Comparison of ENCODE assay signal across 16 cellular contexts in the genomic region with DNA sequence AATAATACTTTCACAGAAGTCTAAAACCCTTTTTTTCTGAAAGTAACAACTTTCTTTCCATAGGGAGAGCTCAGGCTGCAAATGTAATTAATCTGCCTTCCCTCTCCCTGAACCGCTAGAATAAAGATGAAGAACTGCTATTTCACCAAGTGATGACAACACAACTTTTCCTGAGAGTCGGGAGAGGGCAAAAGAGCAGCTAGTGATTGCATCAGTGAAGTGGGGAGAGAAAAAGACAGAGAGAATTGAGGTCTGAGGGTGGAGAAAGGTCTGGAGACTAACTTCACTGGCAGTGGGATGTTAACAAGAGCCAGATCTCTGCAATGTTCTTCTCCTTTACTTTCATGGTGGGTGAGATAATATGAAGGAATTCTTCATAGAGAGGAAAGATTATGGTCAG. TPM values are rescaled to one million over a fixed set of nuclear protein-coding genes. Genes with fewer than 3 reads are reported as not detected.
DNase-seq lines count a peak whose midpoint lies in the region; ATAC-seq, FAIRE-seq and TF ChIP-seq lines count a peak whose summit lies in the region.
"Had no signal": no experiment of that assay in that cellular context is flagged by ENCODE, and none has a peak within 500 bp of the region (broad histone marks: within the 10 kb centered on the region; RNA-seq: fewer than 3 reads in every experiment).

No MANE protein-coding gene starts in this region.

- no peak overlapping the region for H4K91ac ChIP-seq in neuronal stem cell (ENCODE audit: low read depth, low read length, poor library complexity)

- no peak overlapping the region for H3K23ac ChIP-seq in neuronal stem cell (ENCODE audit: low read depth, low read length, poor library complexity)

- no peaks in the 10 kb centered on the region; the same call in 2 of the 3 replicates for H3K4me1 Mint-ChIP-seq in GM23338

- H2BK15ac ChIP-seq in neuronal stem cell (ENCODE audit: low read length) = no peak overlapping the region

- no peak overlapping the region for H3K27ac Mint-ChIP-seq in GM23338
- H3K27ac Mint-ChIP-seq: T-helper 17 cell had no signal

- no peak overlapping the region for H2BK12ac ChIP-seq in neuronal stem cell (ENCODE audit: low read length)

- H4K8ac ChIP-seq in neuronal stem cell (ENCODE audit: low read depth, low read length) = no peak overlapping the region

- intact Hi-C loops in kidney (cut with DNase I) = no loop called here

- ATAC-seq in HG03442 (IDR thresholded peaks at IDR 0.05; ENCODE audit: unreplicated experiment) (no peak), GM23338 (no peak)
- ATAC-seq: activated CD4-positive, CD25-positive, alpha-beta regulatory T cell treated with anti-CD3 and anti-CD28 coated beads, Interleukin-2, amount 50 U/mL, for 24 hours; T-helper 17 cell had no signal

- no peak for TF ChIP-seq CTCF in HL-60 (IDR thresholded peaks at IDR 0.05; ENCODE audit: insufficient read depth, low read length)
- TF ChIP-seq CTCF in kidney (IDR thresholded peaks at IDR 0.05; ENCODE audit: borderline replicate concordance, extremely low read depth, insufficient read depth) = no peak
- TF ChIP-seq CTCF in GM23338 (conservative IDR thresholded peaks at IDR 0.05; ENCODE audit: low read depth in 2 of 2) = no peak

- H3K4ac ChIP-seq in neuronal stem cell (ENCODE audit: low read length) = no peak overlapping the region

- no peak overlapping the region for H2BK5ac ChIP-seq in neuronal stem cell (ENCODE audit: low read length)

- no peak overlapping the region for H3K14ac ChIP-seq in neuronal stem cell (ENCODE audit: low read length)

- peak; percentile 47 to 65 for DNase-seq in HL-60 (ENCODE audit: low read depth in 1 of 2, low spot score in 1 of 2)
- DNase-seq in adipocyte (ENCODE audit: low read depth) = no peak
- DNase-seq in kidney = no peak
- no peak for DNase-seq in activated naive CD4-positive, alpha-beta T cell treated with Interleukin-2 at 50 U/mL for 16 hours
- DNase-seq in neuronal stem cell (ENCODE audit: low spot score) = no peak
- no peak for DNase-seq in GM23338 (ENCODE audit: low spot score)
- DNase-seq: GF-D8; H7; NCI-H1092; NCI-H2171; stimulated activated CD4-positive, alpha-beta T cell treated with anti-CD3 and anti-CD28 coated beads, Interleukin-4, amount 100 ng/mL, for 4 hours; T-helper 17 cell had no signal

- no peaks in the 10 kb centered on the region for H3K27me3 ChIP-seq in HL-60 (ENCODE audit: insufficient read depth, poor library complexity, severe bottlenecking)
- no peaks in the 10 kb centered on the region for H3K27me3 ChIP-seq in adipocyte (replicated peaks; ENCODE audit: control insufficient read depth, insufficient read depth, low read length)
- H3K27me3 ChIP-seq in neuronal stem cell (ENCODE audit: control insufficient read depth in 3 of 3, insufficient read depth in 3 of 3, low read depth in 1 of 3, low read length in 3 of 3) = peaks cover 0 to 26% (median 0%) of the 10 kb centered on the region in 3 experiments
- no peaks in the 10 kb centered on the region for H3K27me3 ChIP-seq in GM23338 (ENCODE audit: insufficient read depth)

- no peak overlapping the region for H3K4me2 ChIP-seq in neuronal stem cell (ENCODE audit: insufficient read depth, low read length, poor library complexity, severe bottlenecking)
- no peak overlapping the region for H3K4me2 ChIP-seq in GM23338

- H2BK120ac ChIP-seq in neuronal stem cell (ENCODE audit: low read depth, low read length) = no peak overlapping the region

- H3K9me3 Mint-ChIP-seq in GM23338 = no peaks in the 10 kb centered on the region

- no peaks in the 10 kb centered on the region for H3K79me2 ChIP-seq in GM23338 (replicated peaks; ENCODE audit: insufficient read depth)

- H3K79me1 ChIP-seq in neuronal stem cell (ENCODE audit: low read depth, low read length) = no peaks in the 10 kb centered on the region

- H4K20me1 ChIP-seq in GM23338 (replicated peaks; ENCODE audit: insufficient read depth) = no peaks in the 10 kb centered on the region

- no peak overlapping the region for H3K18ac ChIP-seq in neuronal stem cell (ENCODE audit: low read length)

- H3K36me3 Mint-ChIP-seq in GM23338 (ENCODE audit: low read depth) = no peaks in the 10 kb centered on the region

- H2AFZ ChIP-seq in neuronal stem cell (ENCODE audit: low read length) (no peak overlapping the region), GM23338 (no peak overlapping the region)

- peaks cover 3% of the 10 kb centered on the region for H3K27me3 Mint-ChIP-seq in GM23338 (ENCODE audit: insufficient read depth, low read depth, poor library complexity)

- H3K36me3 ChIP-seq in adipocyte (ENCODE audit: control insufficient read depth, insufficient read depth, low read length, severe bottlenecking) (no peaks in the 10 kb centered on the region), kidney (ENCODE audit: control insufficient read depth in 1 of 2, insufficient read depth in 2 of 2, low read length in 2 of 2) (no peaks in the 10 kb centered on the region), neuronal stem cell (replicated peaks in 1 of 2; ENCODE audit: control insufficient read depth in 2 of 2, insufficient read depth in 2 of 2, low read length in 2 of 2) (no peaks in the 10 kb centered on the region), GM23338 (ENCODE audit: insufficient read depth) (no peaks in the 10 kb centered on the region)

- H3K4me1 ChIP-seq in adipocyte (ENCODE audit: control insufficient read depth, insufficient read depth, low read length) = peaks cover 54% of the 10 kb centered on the region
- no peaks in the 10 kb centered on the region for H3K4me1 ChIP-seq in kidney (ENCODE audit: control insufficient read depth in 1 of 2, insufficient read depth in 1 of 2, low read depth in 1 of 2, low read length in 2 of 2)
- H3K4me1 ChIP-seq in neuronal stem cell (ENCODE audit: control insufficient read depth in 2 of 2, insufficient read depth in 1 of 2, low read depth in 1 of 2, low read length in 2 of 2) = no peaks in the 10 kb centered on the region
- H3K4me1 ChIP-seq in GM23338 (ENCODE audit: insufficient read depth) = no peaks in the 10 kb centered on the region

- FAIRE-seq in kidney (lab: Jason Lieb, UNC) = no peak
- FAIRE-seq: D721Med had no signal

- peak overlapping the region; percentile 68 for H3K9ac ChIP-seq in adipocyte (ENCODE audit: low read length)
- no peak overlapping the region for H3K9ac ChIP-seq in kidney (ENCODE audit: low read length in 2 of 2)
- H3K9ac ChIP-seq in neuronal stem cell (ENCODE audit: low read depth, low read length, poor library complexity) = no peak overlapping the region

- WGBS in neuronal stem cell (ENCODE audit: extremely low coverage in 2 of 2, insufficient read length in 2 of 2, insufficient replicate concordance in 1 of 2), 2 donors = no CpG with 5 or more reads among the region's 2 CpGs

- H3F3A ChIP-seq in GM23338 (replicated peaks; ENCODE audit: low read depth) = no peaks in the 10 kb centered on the region

- H2AK5ac ChIP-seq in neuronal stem cell (ENCODE audit: low read depth, low read length) = no peak overlapping the region

- peaks cover 10% of the 10 kb centered on the region; the same call in 1 of the 2 replicates for H3K9me2 ChIP-seq in GM23338 (ENCODE audit: insufficient read depth)

- no peak overlapping the region for H3K4me3 ChIP-seq in HL-60 (replicated peaks; ENCODE audit: insufficient read depth, low read length)
- H3K4me3 ChIP-seq in adipocyte (ENCODE audit: low read length) = peak overlapping the region; percentile 58
- no peak overlapping the region for H3K4me3 ChIP-seq in kidney (ENCODE audit: low read length in 2 of 2)
- no peak overlapping the region for H3K4me3 ChIP-seq in skin epidermis
- no peak overlapping the region for H3K4me3 ChIP-seq in neuronal stem cell (ENCODE audit: low read length in 2 of 2)
- no peak overlapping the region for H3K4me3 ChIP-seq in GM23338

- peak overlapping the region; percentile 70 for H3K27ac ChIP-seq in HL-60 (replicated peaks)
- peak overlapping the region; percentile 13 to 54 for H3K27ac ChIP-seq in kidney (ENCODE audit: low read depth in 2 of 2, low read length in 2 of 2)
- H3K27ac ChIP-seq in skin epidermis = peak overlapping the region in 19 of 21 experiments; percentile 6 to 77 (median 53)
- H3K27ac ChIP-seq in neuronal stem cell (replicated peaks; ENCODE audit: low read length) = no peak overlapping the region
- no peak overlapping the region for H3K27ac ChIP-seq in GM23338 (ENCODE audit: low read depth)

- no peak overlapping the region for H3K4me3 Mint-ChIP-seq in GM23338
- H3K4me3 Mint-ChIP-seq: T-helper 17 cell had no signal

- H3K9me3 ChIP-seq in adipocyte (ENCODE audit: control insufficient read depth, low read length) (no peaks in the 10 kb centered on the region), kidney (ENCODE audit: control insufficient read depth in 1 of 2, low read length in 2 of 2) (no peaks in the 10 kb centered on the region), neuronal stem cell (replicated peaks in 1 of 2; ENCODE audit: control insufficient read depth in 2 of 2, insufficient read depth in 1 of 2, low read depth in 1 of 2, low read length in 2 of 2) (no peaks in the 10 kb centered on the region)

TF ChIP-seq in GM23338, 12 proteins besides CTCF, POLR2A, EP300 and RAD21 (continues in another document):
- TF ChIP-seq ZNF114 (CRISPR knock-in tag; IDR thresholded peaks at IDR 0.05) = no peak
- TF ChIP-seq, protein P1, sequence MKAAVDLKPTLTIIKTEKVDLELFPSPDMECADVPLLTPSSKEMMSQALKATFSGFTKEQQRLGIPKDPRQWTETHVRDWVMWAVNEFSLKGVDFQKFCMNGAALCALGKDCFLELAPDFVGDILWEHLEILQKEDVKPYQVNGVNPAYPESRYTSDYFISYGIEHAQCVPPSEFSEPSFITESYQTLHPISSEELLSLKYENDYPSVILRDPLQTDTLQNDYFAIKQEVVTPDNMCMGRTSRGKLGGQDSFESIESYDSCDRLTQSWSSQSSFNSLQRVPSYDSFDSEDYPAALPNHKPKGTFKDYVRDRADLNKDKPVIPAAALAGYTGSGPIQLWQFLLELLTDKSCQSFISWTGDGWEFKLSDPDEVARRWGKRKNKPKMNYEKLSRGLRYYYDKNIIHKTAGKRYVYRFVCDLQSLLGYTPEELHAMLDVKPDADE (IDR thresholded peaks at IDR 0.05) = no peak
- no peak for TF ChIP-seq JUNB (IDR thresholded peaks at IDR 0.05; ENCODE audit: unreplicated experiment)
- no peak for TF ChIP-seq EZH2phosphoT487 (IDR thresholded peaks at IDR 0.05; ENCODE audit: unreplicated experiment)

RNA-seq across cellular contexts. Expression of a gene that starts 10.9 kb away (rescaled TPM):
- total RNA-seq in kidney = 33.1 TPM
- polyA plus RNA-seq in kidney (ENCODE audit: insufficient read depth, low read depth, low replicate concordance) (2.6 TPM), GM23338 (2016; fragmentation: Nextera tagmentation; extraction: Ambion mirVana) (0.07 TPM in 1 of 2 replicates, not detected in the other)
- not detected for polyA plus RNA-seq in neuronal stem cell (2013, experiment 1 of 2)
- polyA plus RNA-seq in neuronal stem cell (2013, experiment 2 of 2) = not detected
- total RNA-seq in GM23338 (2014; rRNA removed; shearing (Covaris generic)) = not detected in 2 replicates
- total RNA-seq: H7 had no signal

RNA-seq across cellular contexts. Expression of a gene that starts 51.7 kb away (rescaled TPM):
- 21.8 TPM for total RNA-seq in kidney
- 7.2 TPM for polyA plus RNA-seq in kidney (ENCODE audit: insufficient read depth, low read depth, low replicate concordance)
- 84.4 TPM for polyA plus RNA-seq in neuronal stem cell (2013, experiment 1 of 2)
- polyA plus RNA-seq in neuronal stem cell (2013, experiment 2 of 2) = 84.6 TPM
- 13.8 and 14.7 TPM in 2 replicates for total RNA-seq in GM23338 (2014; rRNA removed; shearing (Covaris generic))
- polyA plus RNA-seq in GM23338 (2016; fragmentation: Nextera tagmentation; extraction: Ambion mirVana) = 4.2 and 4.3 TPM in 2 replicates

Comparison
In these comparisons a context has a peak if more than half of its experiments do, and no peak if none do; other contexts are left out.
1. DNase-seq: peak in HL-60 (2 of 2); none in adipocyte (single experiment), kidney (single experiment), activated naive CD4-positive, alpha-beta T cell treated with Interleukin-2 at 50 U/mL for 16 hours (single experiment), neuronal stem cell (single experiment) and GM23338 (single experiment).
2. H3K27ac ChIP-seq: peak in HL-60 (single experiment), kidney (2 of 2) and skin epidermis (19 of 21); none in neuronal stem cell (single experiment) and GM23338 (single experiment).
3. RNA of a gene that starts 10.9 kb away (total RNA-seq): 33.1 TPM in kidney (single experiment); not detected in GM23338; every median in the first group is over 10 times any median in the second.